Comparison of ENCODE assay signal across 8 cellular contexts in the genomic region with DNA sequence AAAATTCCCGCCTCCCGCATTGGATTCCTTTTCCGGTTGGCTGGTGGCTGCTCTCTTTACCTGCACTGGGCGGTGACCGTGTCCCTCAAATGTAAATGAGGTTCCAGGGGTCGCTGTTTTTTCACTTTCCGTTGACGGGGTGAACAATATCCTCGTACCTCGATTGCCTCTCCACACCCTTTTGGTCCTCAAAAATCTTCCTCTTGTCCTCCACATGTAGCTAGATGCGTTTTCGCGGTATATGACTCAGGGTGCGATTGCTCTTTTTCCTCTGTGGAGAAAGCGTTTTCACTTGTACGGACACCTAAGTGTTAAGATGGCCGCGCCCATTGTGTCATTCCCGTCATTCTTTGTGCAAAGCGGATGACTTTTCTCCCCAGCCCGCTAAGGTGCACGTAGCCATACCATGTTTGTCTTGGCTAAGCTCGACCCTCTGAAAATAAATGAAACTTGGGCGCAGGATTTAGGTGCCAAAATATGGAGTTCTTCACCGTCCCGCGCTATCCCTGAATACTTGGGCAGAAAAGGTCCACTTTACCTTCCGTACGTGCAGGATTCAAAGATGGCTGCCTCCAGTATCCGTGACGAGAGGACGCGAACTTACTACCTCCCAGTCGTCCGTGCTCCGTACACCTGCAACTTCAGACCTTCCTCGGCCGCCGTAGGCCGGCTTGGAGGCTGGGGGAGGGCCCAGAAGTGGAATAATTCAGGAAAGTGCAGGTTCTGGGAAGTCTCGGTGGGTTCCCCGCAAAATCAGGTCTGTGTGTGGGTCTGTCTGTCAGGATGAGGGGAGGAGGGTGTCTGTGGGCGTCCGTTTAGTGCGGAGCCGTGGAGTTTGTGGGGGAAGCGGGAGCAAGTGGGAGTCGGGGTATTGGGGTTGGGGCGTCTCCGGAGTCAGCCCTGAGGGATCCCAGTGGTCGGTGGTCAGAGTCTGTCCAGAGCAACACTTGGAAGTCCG. TPM values are rescaled to one million over a fixed set of nuclear protein-coding genes. Genes with fewer than 3 reads are reported as not detected.
DNase-seq lines count a peak whose midpoint lies in the region; ATAC-seq and FAIRE-seq lines count a peak whose summit lies in the region.

A gene (plus strand): TSS at position 689 of the 958 bp plus-strand sequence. CDS start 8,749 bp downstream, outside the sequence.

- DNase-seq in CD4-positive, CD25-positive, alpha-beta regulatory T cell: peak; percentile 58 to 96 (median 83)
- DNase-seq in HS-5 (ENCODE audit: low read depth) (peak; percentile 92), NOMO-1 (lab: John Stamatoyannopoulos, UW; ENCODE audit: unreplicated experiment in 2 of 2) (peak; percentile 89 to 94), mesenteric fat pad (ENCODE audit: low spot score) (peak; percentile 90)
- peak; percentile 74 for DNase-seq in activated CD8-positive, alpha-beta memory T cell treated with anti-CD3 and anti-CD28 coated beads, Interleukin-2, amount 50 U/mL, for 24 hours (ENCODE audit: extremely low read depth)
- DNase-seq in stimulated activated CD8-positive, alpha-beta memory T cell treated with anti-CD3 and anti-CD28 coated beads, Interleukin-15, amount 100 ng/mL, for 1 hour (ENCODE audit: low read depth): peak; percentile 77

- H3K36me3 ChIP-seq in CD4-positive, CD25-positive, alpha-beta regulatory T cell (ENCODE audit: control insufficient read depth, insufficient read depth, low read length): peaks cover 26% of the 10 kb centered on the region

- peaks cover 15 to 38% (median 21%) of the 10 kb centered on the region in 4 donors for H3K4me1 Mint-ChIP-seq in CD4-positive, CD25-positive, alpha-beta regulatory T cell

- peak within 1 kb of the TSS; percentile 99 for H3K4me3 ChIP-seq in CD4-positive, CD25-positive, alpha-beta regulatory T cell (ENCODE audit: low read depth, low read length)

- H3K9me3 ChIP-seq in CD4-positive, CD25-positive, alpha-beta regulatory T cell (ENCODE audit: control insufficient read depth in 2 of 2, low read length in 2 of 2): peaks cover 62 to 67% of the 10 kb centered on the region in 2 experiments

- peak; percentile 75 for FAIRE-seq in endometrium (lab: Jason Lieb, UNC)

- H3K36me3 Mint-ChIP-seq in CD4-positive, CD25-positive, alpha-beta regulatory T cell: peaks cover 43% of the 10 kb centered on the region

- peaks cover 17% of the 10 kb centered on the region for H3K4me1 ChIP-seq in CD4-positive, CD25-positive, alpha-beta regulatory T cell (ENCODE audit: control insufficient read depth, insufficient read depth, low read length, poor library complexity, severe bottlenecking)

- H3K9me3 Mint-ChIP-seq in CD4-positive, CD25-positive, alpha-beta regulatory T cell: peaks cover 7 to 68% (median 40%) of the 10 kb centered on the region in 7 donors

- peak within 1 kb of the TSS; percentile 92 to 98 (median 94) for H3K4me3 Mint-ChIP-seq in CD4-positive, CD25-positive, alpha-beta regulatory T cell

- H3K27me3 ChIP-seq in CD4-positive, CD25-positive, alpha-beta regulatory T cell (ENCODE audit: control insufficient read depth, insufficient read depth, low read length): no peaks in the 10 kb centered on the region

- peak; percentile 89 to 93 for ATAC-seq in CD4-positive, CD25-positive, alpha-beta regulatory T cell (ENCODE audit: low read depth in 2 of 2)
- ATAC-seq in GM19438 (IDR thresholded peaks at IDR 0.05; ENCODE audit: low read depth, unreplicated experiment): peak; percentile 82

- no peaks in the 10 kb centered on the region for H3K27me3 Mint-ChIP-seq in CD4-positive, CD25-positive, alpha-beta regulatory T cell

- peak within 1 kb of the TSS; percentile 65 for H3K27ac ChIP-seq in CD4-positive, CD25-positive, alpha-beta regulatory T cell (ENCODE audit: insufficient read depth, low read length, poor library complexity, severe bottlenecking)

- H3K27ac Mint-ChIP-seq in CD4-positive, CD25-positive, alpha-beta regulatory T cell: peak within 1 kb of the TSS; percentile 90 to 91 (median 90)

RNA-seq across cellular contexts. Expression of the gene that starts here (rescaled TPM):
- 2.4 TPM for total RNA-seq in CD4-positive, CD25-positive, alpha-beta regulatory T cell
- polyA plus RNA-seq in CD4-positive, CD25-positive, alpha-beta regulatory T cell: 1 to 10 TPM; 3.7 to 5.8 (median 4.7) TPM
- 5.1 TPM for total RNA-seq in mesenteric fat pad

Comparison
In these comparisons a context has a peak if more than half of its experiments do, and no peak if none do; other contexts are left out.
1. Peak in every context shown above with its lines: DNase-seq, ATAC-seq, H3K4me3 ChIP-seq and H3K27ac ChIP-seq.